Comparison of ENCODE assay signal across 7 cellular contexts in genomic region chr1:64242895-64243756, GRCh38. TPM values are rescaled to one million over a fixed set of nuclear protein-coding genes. Genes with fewer than 3 reads are reported as not detected.
DNase-seq lines count a peak whose midpoint lies in the region; FAIRE-seq and TF ChIP-seq lines count a peak whose summit lies in the region.

No MANE protein-coding gene starts in this region.

- H3K27me3 ChIP-seq in neural cell (ENCODE audit: insufficient read depth, low read depth, low read length): no peaks in the 10 kb centered on the region

- no peaks in the 10 kb centered on the region for H3K36me3 ChIP-seq in neural cell (ENCODE audit: insufficient read depth, low read length)

- no peak for TF ChIP-seq EP300 in neural cell (conservative IDR thresholded peaks at IDR 0.05; ENCODE audit: poor library complexity, severe bottlenecking)

- H3K79me2 ChIP-seq in neural cell (replicated peaks; ENCODE audit: insufficient read depth, low read length): no peaks in the 10 kb centered on the region

- H3F3A ChIP-seq in neural cell (ENCODE audit: insufficient read depth, low read length, poor library complexity, severe bottlenecking): no peaks in the 10 kb centered on the region

- no peak overlapping the region for H3K4me2 ChIP-seq in neural cell (ENCODE audit: low read length)

- no peaks in the 10 kb centered on the region for H4K20me1 ChIP-seq in neural cell (ENCODE audit: insufficient read depth)

- no peaks in the 10 kb centered on the region for H3K9me2 ChIP-seq in neural cell (ENCODE audit: insufficient read depth, low read length)

- no peak overlapping the region for H2AFZ ChIP-seq in neural cell (ENCODE audit: low read depth, low read length)

- H3K9ac ChIP-seq in neural cell (ENCODE audit: low read length): no peak overlapping the region

- peak; percentile 76 for TF ChIP-seq CTCF in neural cell (IDR thresholded peaks at IDR 0.05; ENCODE audit: poor library complexity, severe bottlenecking)

- peak; percentile 85 for FAIRE-seq in endometrium (lab: Jason Lieb, UNC)

- peak; percentile 81 for TF ChIP-seq RAD21 in neural cell (conservative IDR thresholded peaks at IDR 0.05)

- H3K27ac ChIP-seq in neural cell (ENCODE audit: low read length): no peak overlapping the region

- no peaks in the 10 kb centered on the region for H3K9me3 ChIP-seq in neural cell (ENCODE audit: low read length)

- no peak overlapping the region for H3K4me3 ChIP-seq in neural cell (ENCODE audit: low read length)

- peak; percentile 87 for DNase-seq in DMS53 (lab: John Stamatoyannopoulos, UW)
- DNase-seq in HT-29 (ENCODE audit: low spot score): peak; percentile 69
- peak; percentile 56 for DNase-seq in RPMI7951 (ENCODE audit: low read depth)
- no peak for DNase-seq in islet precursor cell
- no peak for DNase-seq in foreskin melanocyte

TF ChIP-seq in neural cell, 6 proteins besides CTCF, POLR2A, EP300 and RAD21:
- TF ChIP-seq MXI1 (conservative IDR thresholded peaks at IDR 0.05; ENCODE audit: poor library complexity, severe bottlenecking) (no peak), TAF1 (IDR thresholded peaks at IDR 0.05; ENCODE audit: low read depth) (no peak), SMC3 (conservative IDR thresholded peaks at IDR 0.05; ENCODE audit: poor library complexity) (peak; percentile 93), REST (IDR thresholded peaks at IDR 0.05; ENCODE audit: borderline replicate concordance) (no peak)
TF ChIP-seq in neural cell: peak in this region for 1.

RNA-seq across cellular contexts. Expression of gene UBE2U, which starts 39.7 kb away (rescaled TPM):
- not detected in 2 replicates for total RNA-seq in HT-29 (2014; rRNA removed; shearing (Covaris generic))
- total RNA-seq in RPMI7951 (2014; rRNA removed; shearing (Covaris generic)): not detected in 2 replicates
- polyA plus RNA-seq in neural cell: not detected in 2 replicates
- polyA minus RNA-seq in neural cell: not detected in 2 replicates

Comparison
In these comparisons a context has a peak if more than half of its experiments do, and no peak if none do; other contexts are left out.
1. DNase-seq: peak in DMS53 (single experiment), HT-29 (single experiment) and RPMI7951 (single experiment); none in islet precursor cell (single experiment) and foreskin melanocyte (single experiment).